In genomic region chr10:114157912-114158311, GRCh38 we compare ENCODE assay signal across 24 cellular contexts. TPM values are rescaled to one million over a fixed set of nuclear protein-coding genes. Genes with fewer than 3 reads are reported as not detected.
A peak's percentile ranks its signal among the peaks of the same experiment; 100 is the strongest.
DNase-seq lines count a peak whose midpoint lies in the region; ATAC-seq and TF ChIP-seq lines count a peak whose summit lies in the region.
"Had no signal": no experiment of that assay in that cellular context is flagged by ENCODE, and none has a peak within 500 bp of the region (broad histone marks: within the 10 kb centered on the region; RNA-seq: fewer than 3 reads in every experiment).

No MANE protein-coding gene starts in this region.

- H3K27ac Mint-ChIP-seq in MCF 10A (ENCODE audit: low read depth, unreplicated experiment) (no peak overlapping the region), chondrocyte (ENCODE audit: unreplicated experiment) (no peak overlapping the region), neural crest cell (ENCODE audit: unreplicated experiment) (no peak overlapping the region)
- H3K27ac Mint-ChIP-seq in stimulated activated naive B cell treated with anti-CD40 and anti-IgM and Interleukin-4, amounts not matched to agents 10 μg/mL and 1 μg/mL and 100 μg/mL, for 72 hours: no peak overlapping the region
- H3K27ac Mint-ChIP-seq: B cell; CD4-positive, CD25-positive, alpha-beta regulatory T cell had no signal

- POLR2A ChIA-PET in MCF 10A (lab: Yijun Ruan, JAX): interaction anchor here (0.8 to 2.8 kb wide), 2 partner anchors 9 to 15 kb away, joined by 3 to 20 read pairs; partner anchors contain the start of gene CCDC186
- POLR2A ChIA-PET in OCI-LY7 (lab: Charles Lee): interaction anchor here (0.6 to 1.5 kb wide), 6 partner anchors 9 to 655 kb away, joined by 3 to 6 read pairs (median 4); no protein-coding TSS in a partner anchor

- WGBS in mammary epithelial cell (ENCODE audit: low coverage, missing lambda C conversion rate): 53% methylated on average over 2 of the region's 2 CpGs
- WGBS in esophagus muscularis mucosa: 93% methylated on average over 2 of the region's 2 CpGs

- no peak overlapping the region for H2AFZ ChIP-seq in mammary epithelial cell (ENCODE audit: low read depth, low read length)
- H2AFZ ChIP-seq in OCI-LY7 (ENCODE audit: low read length): no peak overlapping the region
- H2AFZ ChIP-seq: PC-9 had no signal

- H3K4me1 ChIP-seq in mammary epithelial cell (ENCODE audit: insufficient read depth, low read length): no peaks in the 10 kb centered on the region
- H3K4me1 ChIP-seq in OCI-LY7 (ENCODE audit: insufficient read depth, low read length, poor library complexity, severe bottlenecking): no peaks in the 10 kb centered on the region
- H3K4me1 ChIP-seq in esophagus muscularis mucosa: peaks cover under 1 to 7% (median 3%) of the 10 kb centered on the region in 4 donors

- H3K4me3 ChIP-seq in mammary epithelial cell (replicated peaks in 1 of 3; ENCODE audit: insufficient read depth in 1 of 3, low read depth in 2 of 3, low read length in 3 of 3): no peak overlapping the region
- no peak overlapping the region for H3K4me3 ChIP-seq in OCI-LY7 (ENCODE audit: low read depth, low read length, poor library complexity, severe bottlenecking)
- no peak overlapping the region for H3K4me3 ChIP-seq in esophagus muscularis mucosa
- H3K4me3 ChIP-seq: GM12878, PC-9 had no signal

- H3K27ac ChIP-seq in mammary epithelial cell (ENCODE audit: insufficient read depth, low read depth, low read length) (no peak overlapping the region), OCI-LY7 (ENCODE audit: low read depth, low read length, poor library complexity, severe bottlenecking) (no peak overlapping the region), esophagus muscularis mucosa (replicated peaks in 1 of 4) (no peak overlapping the region)
- H3K27ac ChIP-seq: PC-9 had no signal

- H3K36me3 Mint-ChIP-seq in MCF 10A (ENCODE audit: insufficient read depth, unreplicated experiment) (peaks cover 66% of the 10 kb centered on the region), chondrocyte (ENCODE audit: low read depth) (peaks cover 30% of the 10 kb centered on the region), neural crest cell (ENCODE audit: low read depth) (peaks cover 7% of the 10 kb centered on the region)
- peaks cover 23 to 37% of the 10 kb centered on the region in 2 donors for H3K36me3 Mint-ChIP-seq in stimulated activated naive B cell treated with anti-CD40 and anti-IgM and Interleukin-4, amounts not matched to agents 10 μg/mL and 1 μg/mL and 100 μg/mL, for 72 hours

- no peaks in the 10 kb centered on the region for H3K27me3 Mint-ChIP-seq in MCF 10A (ENCODE audit: insufficient read depth, unreplicated experiment)
- no peaks in the 10 kb centered on the region for H3K27me3 Mint-ChIP-seq in chondrocyte (ENCODE audit: low read depth)
- H3K27me3 Mint-ChIP-seq in neural crest cell (ENCODE audit: low read depth): no peaks in the 10 kb centered on the region
- no peaks in the 10 kb centered on the region for H3K27me3 Mint-ChIP-seq in stimulated activated naive B cell treated with anti-CD40 and anti-IgM and Interleukin-4, amounts not matched to agents 10 μg/mL and 1 μg/mL and 100 μg/mL, for 72 hours
- H3K27me3 Mint-ChIP-seq: B cell; CD4-positive, CD25-positive, alpha-beta regulatory T cell had no signal

- H3K4me3 Mint-ChIP-seq in MCF 10A (ENCODE audit: unreplicated experiment): no peak overlapping the region
- H3K4me3 Mint-ChIP-seq in chondrocyte (ENCODE audit: unreplicated experiment): no peak overlapping the region
- H3K4me3 Mint-ChIP-seq in neural crest cell: no peak overlapping the region
- no peak overlapping the region for H3K4me3 Mint-ChIP-seq in stimulated activated naive B cell treated with anti-CD40 and anti-IgM and Interleukin-4, amounts not matched to agents 10 μg/mL and 1 μg/mL and 100 μg/mL, for 72 hours
- H3K4me3 Mint-ChIP-seq: B cell; CD4-positive, CD25-positive, alpha-beta regulatory T cell had no signal

- H3K79me2 ChIP-seq in mammary epithelial cell (ENCODE audit: insufficient read depth, low read length) (peaks cover 37% of the 10 kb centered on the region), OCI-LY7 (ENCODE audit: insufficient read depth, low read depth, low read length) (no peaks in the 10 kb centered on the region)

- H3K4me2 ChIP-seq in mammary epithelial cell (ENCODE audit: insufficient read depth, low read depth, low read length) (no peak overlapping the region), OCI-LY7 (ENCODE audit: low read length) (no peak overlapping the region)
- H3K4me2 ChIP-seq: PC-9 had no signal

- ATAC-seq in stimulated activated naive B cell treated with anti-CD40 and anti-IgM and Interleukin-4, amounts not matched to agents 10 μg/mL and 1 μg/mL and 100 μg/mL, for 72 hours (replicated peaks): no peak
- ATAC-seq: GM12878 had no signal

- DNase-seq in mammary epithelial cell (no peak), MCF 10A (ENCODE audit: unreplicated experiment) (no peak), OCI-LY7 (ENCODE audit: low spot score) (no peak), chondrocyte (ENCODE audit: low spot score) (no peak), neural crest cell (ENCODE audit: low read depth, low spot score) (no peak), NCI-H1105 (lab: John Stamatoyannopoulos, UW) (no peak), esophagus muscularis mucosa (ENCODE audit: extremely low spot score) (no peak)
- DNase-seq in stimulated activated naive B cell treated with anti-CD40 and anti-IgM and Interleukin-4, amounts not matched to agents 10 μg/mL and 1 μg/mL and 100 μg/mL, for 72 hours: no peak
- DNase-seq: CD4-positive, CD25-positive, alpha-beta regulatory T cell; EL; HCEC 1CT; Karpas-422; MM.1S; NCI-H1048; NCI-H1436; NCI-H187 treated with DMSO at 0.1 percent for 48 hours; NCI-H2107; NCI-H446 treated with DMSO at 0.1 percent for 48 hours; NCI-H526 treated with DMSO at 0.1 percent for 48 hours; PC-9; T-helper 1 cell had no signal

- no peak overlapping the region for H3K9ac ChIP-seq in mammary epithelial cell (ENCODE audit: insufficient read depth, low read length)

- H4K20me1 ChIP-seq in mammary epithelial cell (ENCODE audit: insufficient read depth, low read length): no peaks in the 10 kb centered on the region
- H4K20me1 ChIP-seq in OCI-LY7 (ENCODE audit: insufficient read depth, low read length): no peaks in the 10 kb centered on the region

- in situ Hi-C loops in mammary epithelial cell (cut with MboI; ENCODE audit: low sequenced_read_pairs in 2 of 2): loop anchor here in 1 of 2 donors (25.0 kb wide), 1 partner anchor 254 kb away; the partner anchor contains the start of gene AFAP1L2

- H3K36me3 ChIP-seq in mammary epithelial cell (ENCODE audit: insufficient read depth, low read length) (peaks cover 7% of the 10 kb centered on the region), OCI-LY7 (ENCODE audit: insufficient read depth, low read length) (peaks cover 8% of the 10 kb centered on the region; the same call in 1 of the 2 replicates), esophagus muscularis mucosa (peaks cover 0 to 33% (median 26%) of the 10 kb centered on the region in 4 donors)

- CTCF ChIA-PET in mammary epithelial cell (lab: Charles Lee; ENCODE audit: low non-redundant PET) (no interaction called here), MCF 10A (lab: Yijun Ruan, JAX) (interaction anchor here (0.6 to 2.6 kb wide), 3 partner anchors 12 to 88 kb away, joined by 3 to 10 read pairs (median 3); no protein-coding TSS in a partner anchor), OCI-LY7 (lab: Charles Lee; ENCODE audit: unreplicated experiment) (no interaction called here)

- BruUV-seq in mammary epithelial cell (replicated peaks; lab: Mats Ljungman, UMichigan) (no TSS peak), MCF 10A (replicated peaks; lab: Mats Ljungman, UMichigan) (no TSS peak), OCI-LY7 (replicated peaks; lab: Mats Ljungman, UMichigan) (no TSS peak)

- intact Hi-C loops in mammary epithelial cell (cut with micrococcal nuclease): no loop called here
- intact Hi-C loops in MCF 10A (cut with micrococcal nuclease): no loop called here
- intact Hi-C loops in OCI-LY7 (cut with micrococcal nuclease; ENCODE audit: unreplicated experiment): no loop called here
- intact Hi-C loops in esophagus muscularis mucosa (cut with DNase I): no loop called here

- TF ChIP-seq EP300 in esophagus muscularis mucosa (IDR thresholded peaks at IDR 0.05): no peak

- TF ChIP-seq CTCF in mammary epithelial cell (conservative IDR thresholded peaks at IDR 0.05 in 1 of 2, IDR thresholded peaks at IDR 0.05 in 1 of 2; ENCODE audit: extremely low read depth in 1 of 2, insufficient read depth in 1 of 2, low read depth in 1 of 2, low read length in 2 of 2) (peak; percentile 3 to 6), MCF 10A (IDR thresholded peaks at IDR 0.05; ENCODE audit: unreplicated experiment) (no peak), OCI-LY7 (conservative IDR thresholded peaks at IDR 0.05; ENCODE audit: low read length) (peak; percentile 44), chondrocyte (IDR thresholded peaks at IDR 0.05) (peak; percentile 24), neural crest cell (conservative IDR thresholded peaks at IDR 0.05) (peak; percentile 27), esophagus muscularis mucosa (IDR thresholded peaks at IDR 0.05) (no peak)

- H3K9me2 ChIP-seq in OCI-LY7 (ENCODE audit: insufficient read depth, low read length): no peaks in the 10 kb centered on the region

- dilution Hi-C loops in mammary epithelial cell (cut with HindIII; ENCODE audit: low sequenced_read_pairs): no loop called here

- H3K4me1 Mint-ChIP-seq in MCF 10A (ENCODE audit: insufficient read depth, unreplicated experiment) (no peaks in the 10 kb centered on the region), chondrocyte (ENCODE audit: low read depth) (peaks cover 5% of the 10 kb centered on the region), neural crest cell (no peaks in the 10 kb centered on the region)
- peaks cover 2 to 4% of the 10 kb centered on the region in 2 donors for H3K4me1 Mint-ChIP-seq in stimulated activated naive B cell treated with anti-CD40 and anti-IgM and Interleukin-4, amounts not matched to agents 10 μg/mL and 1 μg/mL and 100 μg/mL, for 72 hours

- TF ChIP-seq POLR2A in esophagus muscularis mucosa (IDR thresholded peaks at IDR 0.05; ENCODE audit: low read depth): no peak

- H3K9me3 ChIP-seq in mammary epithelial cell (replicated peaks; ENCODE audit: insufficient read depth, low read length): no peaks in the 10 kb centered on the region
- no peaks in the 10 kb centered on the region for H3K9me3 ChIP-seq in OCI-LY7 (ENCODE audit: low read length)
- H3K9me3 ChIP-seq in esophagus muscularis mucosa: no peaks in the 10 kb centered on the region

- no peaks in the 10 kb centered on the region for H3K9me3 Mint-ChIP-seq in MCF 10A (ENCODE audit: unreplicated experiment)
- peaks cover 6% of the 10 kb centered on the region for H3K9me3 Mint-ChIP-seq in chondrocyte (ENCODE audit: low read depth)
- peaks cover 2% of the 10 kb centered on the region for H3K9me3 Mint-ChIP-seq in neural crest cell
- peaks cover 0 to 2% of the 10 kb centered on the region in 2 donors for H3K9me3 Mint-ChIP-seq in stimulated activated naive B cell treated with anti-CD40 and anti-IgM and Interleukin-4, amounts not matched to agents 10 μg/mL and 1 μg/mL and 100 μg/mL, for 72 hours

- H3K27me3 ChIP-seq in mammary epithelial cell (ENCODE audit: insufficient read depth, low read length) (no peaks in the 10 kb centered on the region), esophagus muscularis mucosa (no peaks in the 10 kb centered on the region)

RNA-seq across cellular contexts. Expression of gene CCDC186, which starts 16.1 kb away (rescaled TPM):
- total RNA-seq in mammary epithelial cell (10 to 100 TPM; 19.8 to 22.9 TPM), MCF 10A (2022) (20.6 and 20.9 TPM in 2 replicates), OCI-LY7 (2022) (12.6 and 13.1 TPM in 2 replicates), chondrocyte (19.2 to 26.8 TPM (median 20.4 TPM) in 3 replicates), neural crest cell (6.2 and 7.1 TPM in 2 replicates), esophagus muscularis mucosa (10 to 100 TPM; 13.8 to 25.7 (median 20.9) TPM)
- polyA plus RNA-seq in mammary epithelial cell: 4.6 TPM
- polyA minus RNA-seq in mammary epithelial cell: 3.7 TPM
- total RNA-seq in OCI-LY7 (2014; rRNA removed; shearing (Covaris generic)): 5.3 and 8.1 TPM in 2 replicates

RNA-seq across cellular contexts. Expression of gene TDRD1, which starts 21.2 kb away (rescaled TPM):
- total RNA-seq in mammary epithelial cell: under 1 TPM in 1 of 2 donors, not detected in 1; 0.17 TPM
- not detected for polyA plus RNA-seq in mammary epithelial cell
- polyA minus RNA-seq in mammary epithelial cell: not detected
- total RNA-seq in MCF 10A (2022): not detected in 2 replicates
- not detected in 2 replicates for total RNA-seq in OCI-LY7 (2014; rRNA removed; shearing (Covaris generic))
- not detected in 2 replicates for total RNA-seq in OCI-LY7 (2022)
- not detected in 3 replicates for total RNA-seq in chondrocyte
- not detected in 2 replicates for total RNA-seq in neural crest cell
- under 1 TPM in 3 of 4 donors, not detected in 1; 0.11 to 0.42 (median 0.13) TPM for total RNA-seq in esophagus muscularis mucosa
- total RNA-seq: A172; CD4-positive, CD25-positive, alpha-beta regulatory T cell; GM12878; PC-9 had no signal

Comparison
In these comparisons a context has a peak if more than half of its experiments do, and no peak if none do; other contexts are left out.
1. CTCF ChIP-seq: peak in mammary epithelial cell (2 of 2), OCI-LY7 (single experiment), chondrocyte (single experiment) and neural crest cell (single experiment); none in MCF 10A (single experiment) and esophagus muscularis mucosa (0 of 3).